14 cellular contexts compared by ENCODE assay signal in the genomic region with DNA sequence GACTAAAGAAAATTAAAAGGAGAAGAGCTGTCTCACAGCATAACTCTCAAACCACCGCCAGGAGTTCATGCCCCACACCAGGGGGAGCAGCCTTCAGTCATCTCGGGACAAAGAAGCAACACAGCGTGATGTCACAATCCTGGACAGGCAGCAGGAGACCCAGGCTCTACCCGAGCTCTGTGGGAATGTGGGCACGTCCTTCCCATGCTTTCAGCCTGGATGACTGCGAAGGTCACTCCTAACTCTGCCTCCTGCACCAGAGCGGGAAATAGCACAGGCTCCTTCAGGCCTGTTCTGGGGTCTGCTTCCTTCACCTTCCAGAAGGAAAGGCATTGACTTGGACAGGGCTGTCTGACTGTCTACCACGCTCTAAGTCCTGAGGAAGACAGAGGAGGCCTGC. TPM values are rescaled to one million over a fixed set of nuclear protein-coding genes. Genes with fewer than 3 reads are reported as not detected.
DNase-seq lines count a peak whose midpoint lies in the region; ATAC-seq and TF ChIP-seq lines count a peak whose summit lies in the region.
"Had no signal": no experiment of that assay in that cellular context is flagged by ENCODE, and none has a peak within 500 bp of the region (broad histone marks: within the 10 kb centered on the region; RNA-seq: fewer than 3 reads in every experiment).

No MANE protein-coding gene starts in this region.

- DNase-seq in SIG-M5 treated with dmso at 0.1 percent for 504 hours (lab: John Stamatoyannopoulos, UW; ENCODE audit: unreplicated experiment) (peak; percentile 25), SIG-M5 (lab: John Stamatoyannopoulos, UW) (no peak), SKM-1 (lab: John Stamatoyannopoulos, UW; ENCODE audit: unreplicated experiment) (peak; percentile 43), left ventricle myocardium inferior (no peak), testis (peak; percentile 40), NCI-H187 (lab: John Stamatoyannopoulos, UW) (no peak), COLO829 (ENCODE audit: low spot score) (no peak)
- DNase-seq: ACHN; activated naive CD8-positive, alpha-beta T cell treated with anti-CD3 and anti-CD28 coated beads, Interleukin-2, amount 10 ng/mL, durations not matched to agents 7 days and 5 days; left lung; NCI-H2171 treated with DMSO at 0.1 percent for 48 hours; sigmoid colon had no signal

- no peak overlapping the region for H3K27ac ChIP-seq in left ventricle myocardium inferior (replicated peaks)
- no peak overlapping the region for H3K27ac ChIP-seq in testis
- H3K27ac ChIP-seq: left lung, sigmoid colon, SK-N-MC had no signal

- H3K36me3 ChIP-seq in left ventricle myocardium inferior = no peaks in the 10 kb centered on the region
- no peaks in the 10 kb centered on the region for H3K36me3 ChIP-seq in testis (ENCODE audit: low read depth, missing control alignments)
- H3K36me3 ChIP-seq: left lung, sigmoid colon had no signal

- H3K4me3 ChIP-seq in left ventricle myocardium inferior = no peak overlapping the region
- H3K4me3 ChIP-seq in testis = no peak overlapping the region
- H3K4me3 ChIP-seq: left lung, sigmoid colon, SK-N-MC had no signal

- no peaks in the 10 kb centered on the region for H3K4me1 ChIP-seq in left ventricle myocardium inferior
- H3K4me1 ChIP-seq in testis = no peaks in the 10 kb centered on the region
- H3K4me1 ChIP-seq: left lung, sigmoid colon had no signal

- TF ChIP-seq CTCF in left ventricle myocardium inferior (IDR thresholded peaks at IDR 0.05; ENCODE audit: borderline replicate concordance) (peak; percentile 22), testis (IDR thresholded peaks at IDR 0.05) (no peak)

- H3K27me3 ChIP-seq in left ventricle myocardium inferior (ENCODE audit: low read depth) = no peaks in the 10 kb centered on the region
- no peaks in the 10 kb centered on the region for H3K27me3 ChIP-seq in testis
- H3K27me3 ChIP-seq: left lung, sigmoid colon had no signal

- intact Hi-C loops in left ventricle myocardium inferior (cut with micrococcal nuclease) (no loop called here), testis (cut with DNase I; ENCODE audit: low total_unique reads) (no loop called here)

- 64 to 86% methylated on average over 7 to 8 of the region's 8 CpGs for WGBS in testis, 2 donors

- no peak for TF ChIP-seq POLR2A in testis (IDR thresholded peaks at IDR 0.05)

- ATAC-seq in GM21717 (IDR thresholded peaks at IDR 0.05; ENCODE audit: unreplicated experiment) = no peak
- ATAC-seq: left lung had no signal

- H3K9me3 ChIP-seq in left ventricle myocardium inferior (replicated peaks) (no peaks in the 10 kb centered on the region), testis (no peaks in the 10 kb centered on the region)
- H3K9me3 ChIP-seq: left lung, sigmoid colon had no signal

RNA-seq across cellular contexts. Expression of a gene that starts 31.3 kb away (rescaled TPM):
- total RNA-seq in left ventricle myocardium inferior = not detected
- total RNA-seq in testis = 10 to 100 TPM; 10.7 to 12.2 TPM
- 7.9 TPM for polyA plus RNA-seq in testis (ENCODE audit: insufficient read depth, low read depth, low replicate concordance)

Comparison
In these comparisons a context has a peak if more than half of its experiments do, and no peak if none do; other contexts are left out.
1. DNase-seq: peak in SIG-M5 treated with dmso at 0.1 percent for 504 hours (single experiment), SKM-1 (single experiment) and testis (single experiment); none in SIG-M5 (single experiment), left ventricle myocardium inferior (single experiment), NCI-H187 (0 of 2) and COLO829 (single experiment).
2. RNA of a gene that starts 31.3 kb away (total RNA-seq): 10.7 to 12.2 TPM in testis; not detected in left ventricle myocardium inferior (single experiment); every median in the first group is over 10 times any median in the second.